Comparison of ENCODE assay signal across 8 cellular contexts in genomic region chr15:67835349-67836133, GRCh38. TPM values are rescaled to one million over a fixed set of nuclear protein-coding genes. Genes with fewer than 3 reads are reported as not detected.
DNase-seq lines count a peak whose midpoint lies in the region; ATAC-seq and TF ChIP-seq lines count a peak whose summit lies in the region.

No MANE protein-coding gene starts in this region.

- intact Hi-C loops in ascending aorta (cut with DNase I) (loop anchor here (5.0 to 10.0 kb wide), 2 partner anchors 378 to 891 kb away; no protein-coding TSS in a partner anchor), lower leg skin (cut with DNase I; ENCODE audit: low total_unique reads) (no loop called here), transverse colon (cut with DNase I; ENCODE audit: low total_unique reads) (loop anchor here (10.0 kb wide), 1 partner anchor 371 kb away; no protein-coding TSS in a partner anchor)

- H3K27me3 ChIP-seq in ascending aorta (peaks cover 26% of the 10 kb centered on the region), transverse colon (peaks cover 57% of the 10 kb centered on the region)

- peak overlapping the region; percentile 63 for H3K4me3 Mint-ChIP-seq in activated naive CD4-positive, alpha-beta T cell treated with anti-CD3 and anti-CD28 coated beads, Interleukin-2, amount 10 ng/mL, durations not matched to agents 7 days and 5 days

- TF ChIP-seq POLR2A in lower leg skin (IDR thresholded peaks at IDR 0.05) (no peak), transverse colon (IDR thresholded peaks at IDR 0.05) (no peak)

- H3K4me3 ChIP-seq in ascending aorta (peak overlapping the region; percentile 38 to 56), lower leg skin (ENCODE audit: low read depth, poor library complexity, severe bottlenecking) (peak overlapping the region; percentile 22), transverse colon (peak overlapping the region; percentile 5 to 41 (median 23))

- H3K36me3 ChIP-seq in ascending aorta = no peaks in the 10 kb centered on the region
- no peaks in the 10 kb centered on the region for H3K36me3 ChIP-seq in transverse colon

- TF ChIP-seq CTCF in ascending aorta (IDR thresholded peaks at IDR 0.05) = no peak
- TF ChIP-seq CTCF in lower leg skin (IDR thresholded peaks at IDR 0.05) = no peak
- no peak for TF ChIP-seq CTCF in transverse colon (IDR thresholded peaks at IDR 0.05)

- no peak overlapping the region for H3K27ac ChIP-seq in ascending aorta
- H3K27ac ChIP-seq in transverse colon = no peak overlapping the region

- peaks cover 88% of the 10 kb centered on the region for H3K27me3 Mint-ChIP-seq in activated naive CD4-positive, alpha-beta T cell treated with anti-CD3 and anti-CD28 coated beads, Interleukin-2, amount 10 ng/mL, durations not matched to agents 7 days and 5 days

- H3K4me1 ChIP-seq in ascending aorta (peaks cover 10 to 32% of the 10 kb centered on the region in 2 donors), transverse colon (peaks cover 29 to 58% (median 50%) of the 10 kb centered on the region in 4 donors)

- in situ Hi-C loops in transverse colon (cut with MboI; ENCODE audit: low pct_ligation_motif_present in 1 of 4, low pct_unique_long_range_greater_than_20kb in 1 of 4, low sequenced_read_pairs in 3 of 4) = loop anchor here (10.0 to 25.0 kb wide), 5 partner anchors 321 to 898 kb away; no protein-coding TSS in a partner anchor

- DNase-seq in activated naive CD4-positive, alpha-beta T cell treated with anti-CD3 and anti-CD28 coated beads, Interleukin-2, amount 10 ng/mL, durations not matched to agents 7 days and 5 days = no peak
- no peak for DNase-seq in activated naive CD4-positive, alpha-beta T cell (lab: John Stamatoyannopoulos, UW)
- DNase-seq in ascending aorta (ENCODE audit: low spot score in 2 of 2) = no peak
- DNase-seq in lower leg skin (ENCODE audit: low spot score in 2 of 2) = peak in 1 of 2 donors; percentile 89
- DNase-seq in transverse colon = no peak
- no peak for DNase-seq in activated gamma-delta T cell (lab: John Stamatoyannopoulos, UW)
- no peak for DNase-seq in hepatic stellate cell (ENCODE audit: low spot score)

- no peak for ATAC-seq in esophagus mucosa

- peaks cover 56% of the 10 kb centered on the region for H3K4me1 Mint-ChIP-seq in activated naive CD4-positive, alpha-beta T cell treated with anti-CD3 and anti-CD28 coated beads, Interleukin-2, amount 10 ng/mL, durations not matched to agents 7 days and 5 days

- CTCF ChIA-PET in activated naive CD4-positive, alpha-beta T cell treated with anti-CD3 and anti-CD28 coated beads, Interleukin-2, amount 10 ng/mL, durations not matched to agents 7 days and 5 days (lab: Charles Lee) = interaction anchor here (0.6 to 4.2 kb wide), 9 partner anchors 11 to 890 kb away, joined by 3 to 35 read pairs (median 6); partner anchors contain the start of gene SKOR1

- H3K27ac Mint-ChIP-seq in activated naive CD4-positive, alpha-beta T cell treated with anti-CD3 and anti-CD28 coated beads, Interleukin-2, amount 10 ng/mL, durations not matched to agents 7 days and 5 days = peak overlapping the region; percentile 4

- H3K9me3 ChIP-seq in ascending aorta (no peaks in the 10 kb centered on the region), transverse colon (no peaks in the 10 kb centered on the region)

- no peaks in the 10 kb centered on the region for H3K9me3 Mint-ChIP-seq in activated naive CD4-positive, alpha-beta T cell treated with anti-CD3 and anti-CD28 coated beads, Interleukin-2, amount 10 ng/mL, durations not matched to agents 7 days and 5 days

- peaks cover 1% of the 10 kb centered on the region for H3K36me3 Mint-ChIP-seq in activated naive CD4-positive, alpha-beta T cell treated with anti-CD3 and anti-CD28 coated beads, Interleukin-2, amount 10 ng/mL, durations not matched to agents 7 days and 5 days

- no peak for TF ChIP-seq EP300 in transverse colon (IDR thresholded peaks at IDR 0.05; ENCODE audit: low read depth)

- 2 to 6% methylated on average over 32 to 49 of the region's 57 CpGs for WGBS in lower leg skin, 2 donors
- WGBS in transverse colon (ENCODE audit: low coverage in 1 of 2), 2 donors = 13% methylated on average over 56 of the region's 57 CpGs; no CpG with 5 or more reads in 1 of the 2 donors

RNA-seq across cellular contexts. Expression of gene RNU6-1, which starts 4.3 kb away (rescaled TPM):
- total RNA-seq in ascending aorta = not detected
- not detected for total RNA-seq in lower leg skin
- total RNA-seq in transverse colon = not detected
- total RNA-seq in esophagus mucosa = not detected

RNA-seq across cellular contexts. Expression of gene SKOR1, which starts 10.2 kb away (rescaled TPM):
- total RNA-seq in ascending aorta (not detected), lower leg skin (1 to 10 TPM in 3 of 4 donors, not detected in 1; 1.2 to 2.2 (median 1.5) TPM), transverse colon (under 1 TPM in 2 of 4 donors, not detected in 2; 0.27 to 0.79 TPM), esophagus mucosa (0.08 TPM)
